ENCODE assay signal across 8 cellular contexts in the genomic region with DNA sequence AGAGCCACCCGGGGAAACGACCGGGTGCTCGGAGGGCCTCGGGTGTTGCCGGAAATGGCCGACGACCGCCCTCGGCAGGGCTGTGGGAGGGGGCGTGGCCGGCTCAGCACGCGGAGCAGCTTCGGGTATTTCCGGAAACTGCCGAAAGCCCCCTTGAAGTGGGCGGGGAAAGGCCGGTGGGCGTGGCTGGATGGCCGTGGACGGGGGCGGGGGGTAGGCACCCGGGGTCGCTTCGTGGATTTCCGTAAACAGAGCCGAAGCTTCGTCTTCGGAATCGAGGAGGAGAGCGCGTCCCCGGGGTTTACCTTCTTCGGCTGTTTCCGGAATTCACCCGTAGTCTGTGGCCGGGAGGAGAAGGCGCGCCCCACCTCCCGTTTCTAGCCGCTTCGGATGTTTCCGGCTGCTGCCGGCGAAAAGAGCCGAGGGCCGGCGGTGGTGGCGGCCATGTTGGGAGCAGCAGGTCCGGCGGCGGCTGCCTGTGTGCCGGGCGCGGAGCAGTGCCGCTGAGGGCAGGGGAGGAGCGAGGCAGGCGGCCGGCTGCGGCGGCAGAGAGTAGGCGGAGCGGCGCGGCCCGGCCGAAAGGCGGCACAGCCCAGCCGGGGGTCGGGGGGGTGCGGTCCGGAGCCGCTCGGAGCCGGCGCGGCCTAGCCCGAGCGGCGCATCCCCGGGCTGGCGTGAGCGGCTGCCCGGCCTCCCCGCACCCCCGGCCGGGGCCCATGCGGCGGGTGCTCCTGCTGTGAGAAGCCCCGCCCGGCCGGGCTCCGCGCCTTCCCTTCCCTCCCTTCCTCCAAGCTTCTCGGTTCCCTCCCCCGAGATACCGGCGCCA. TPM values are rescaled to one million over a fixed set of nuclear protein-coding genes. Genes with fewer than 3 reads are reported as not detected.
DNase-seq lines count a peak whose midpoint lies in the region; ATAC-seq lines count a peak whose summit lies in the region.

TSS of gene MARK2 (plus strand) at position 429 of the 826 bp plus-strand sequence. CDS start at position 826, 397 bp downstream.

- H3K4me1 Mint-ChIP-seq in IgD-negative memory B cell, result peaks cover 22 to 43% (median 43%) of the 10 kb centered on the region in 3 donors

- no peaks in the 10 kb centered on the region for H3K36me3 Mint-ChIP-seq in IgD-negative memory B cell

- H3K4me1 ChIP-seq in mononuclear cell (ENCODE audit: insufficient read depth, low read length), result peaks cover 57% of the 10 kb centered on the region

- H3K4me3 Mint-ChIP-seq in IgD-negative memory B cell, result peak within 1 kb of the TSS; percentile 90 to 100 (median 98)

- peak; percentile 71 for ATAC-seq in GM21529 (IDR thresholded peaks at IDR 0.05; ENCODE audit: unreplicated experiment)

- H3K4me3 ChIP-seq in mononuclear cell (ENCODE audit: low read length), result peak within 1 kb of the TSS; percentile 99

- DNase-seq in DMS 273 treated with DMSO at 0.1 percent for 48 hours (lab: John Stamatoyannopoulos, UW), result peak; percentile 89
- DNase-seq in OCI-M2 (lab: John Stamatoyannopoulos, UW; ENCODE audit: unreplicated experiment), result peak; percentile 57
- DNase-seq in activated T-cell treated with anti-CD3 and anti-CD28 coated beads for 4 hours, result peak; percentile 100
- peak; percentile 79 for DNase-seq in epidermal melanocyte (ENCODE audit: insufficient read length, low spot score)
- DNase-seq in stimulated activated CD8-positive, alpha-beta memory T cell treated with anti-CD3 and anti-CD28 coated beads, Interleukin-4, amount 100 ng/mL, for 1 hour (ENCODE audit: low read depth in 2 of 2, low spot score in 1 of 2), result peak; percentile 99 to 100

- peak within 1 kb of the TSS; percentile 74 to 96 (median 94) for H3K27ac Mint-ChIP-seq in IgD-negative memory B cell

- no peaks in the 10 kb centered on the region for H3K9me3 Mint-ChIP-seq in IgD-negative memory B cell

- no peaks in the 10 kb centered on the region for H3K27me3 ChIP-seq in mononuclear cell (ENCODE audit: insufficient read depth, low read length)

- H3K9me3 ChIP-seq in mononuclear cell (ENCODE audit: low read depth, low read length), result no peaks in the 10 kb centered on the region

- no peaks in the 10 kb centered on the region for H3K27me3 Mint-ChIP-seq in IgD-negative memory B cell

RNA-seq across cellular contexts. Expression of gene MARK2, which starts in this region (rescaled TPM):
- polyA plus RNA-seq in IgD-negative memory B cell, result 50.8 TPM
- 19.4 TPM for total RNA-seq in mononuclear cell

Comparison
In these comparisons a context has a peak if more than half of its experiments do, and no peak if none do; other contexts are left out.
1. Peak in every context shown above with its lines: DNase-seq, ATAC-seq and H3K4me3 ChIP-seq.